In the genomic region with DNA sequence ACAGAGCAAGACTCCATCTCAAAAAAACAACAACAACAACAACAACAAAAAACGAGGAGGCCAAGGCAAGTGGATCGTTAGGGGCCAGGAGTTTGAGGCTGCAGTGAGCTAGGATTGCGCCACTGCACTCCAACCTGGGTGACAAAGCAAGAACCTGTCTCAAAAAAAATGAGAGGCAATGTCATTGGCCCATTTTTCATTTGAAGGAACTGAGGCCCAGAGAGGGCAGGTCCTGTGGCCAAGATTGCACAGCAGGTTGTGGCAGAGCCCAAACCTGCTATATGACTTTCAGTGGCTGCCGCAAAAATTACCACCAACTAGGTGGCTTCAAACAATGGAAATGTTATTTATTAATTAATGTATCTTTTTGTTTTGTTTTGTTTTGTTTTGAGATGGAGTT, we compare ENCODE assay signal across 17 cellular contexts. TPM values are rescaled to one million over a fixed set of nuclear protein-coding genes. Genes with fewer than 3 reads are reported as not detected.
DNase-seq lines count a peak whose midpoint lies in the region; ATAC-seq, FAIRE-seq and TF ChIP-seq lines count a peak whose summit lies in the region.
"Had no signal": no experiment of that assay in that cellular context is flagged by ENCODE, and none has a peak within 500 bp of the region (broad histone marks: within the 10 kb centered on the region; RNA-seq: fewer than 3 reads in every experiment).

No MANE protein-coding gene starts in this region.

- TF ChIP-seq CTCF in HepG2 (CRISPR knock-in tag; IDR thresholded peaks at IDR 0.05) (no peak), right lobe of liver (IDR thresholded peaks at IDR 0.05) (no peak)

- no peak for FAIRE-seq in HepG2 (lab: Jason Lieb, UNC)
- FAIRE-seq: A204.1, GM12892, GM18507, RCC 7860 had no signal

- H3K27me3 ChIP-seq in HepG2 (ENCODE audit: control insufficient read depth in 1 of 2, insufficient read depth in 2 of 2, low read length in 2 of 2) (no peaks in the 10 kb centered on the region; a peak in 1 of 5 replicates), right lobe of liver (no peaks in the 10 kb centered on the region), neuronal stem cell (ENCODE audit: control insufficient read depth in 3 of 3, insufficient read depth in 3 of 3, low read depth in 1 of 3, low read length in 3 of 3) (no peaks in the 10 kb centered on the region)

- BruUV-seq in HepG2 (replicated peaks; lab: Mats Ljungman, UMichigan): no TSS peak

- H3K9ac ChIP-seq in HepG2 (ENCODE audit: insufficient read depth, low read depth, low read length) (no peak overlapping the region), neuronal stem cell (ENCODE audit: low read depth, low read length, poor library complexity) (no peak overlapping the region)
- H3K9ac ChIP-seq: GM23248, SK-N-SH had no signal

- H3K79me1 ChIP-seq in neuronal stem cell (ENCODE audit: low read depth, low read length): peaks cover 9% of the 10 kb centered on the region

- H2AFZ ChIP-seq in HepG2 (ENCODE audit: low read length) (no peak overlapping the region), neuronal stem cell (ENCODE audit: low read length) (no peak overlapping the region)
- H2AFZ ChIP-seq: GM23248 had no signal

- H4K20me1 ChIP-seq in HepG2 (ENCODE audit: insufficient read depth, low read length): 0 out of 2 replicates have a peak, but pooled peaks cover 11% of the 10 kb centered on the region

- in situ Hi-C loops in HepG2 (cut with HindIII; ENCODE audit: extremely low pct_ligation_motif_present, low pct_unique_long_range_greater_than_20kb): no loop called here

- no peak overlapping the region for H2BK15ac ChIP-seq in neuronal stem cell (ENCODE audit: low read length)

- no peak overlapping the region for H2AK5ac ChIP-seq in neuronal stem cell (ENCODE audit: low read depth, low read length)

- no peak overlapping the region for H3K14ac ChIP-seq in neuronal stem cell (ENCODE audit: low read length)

- H4K91ac ChIP-seq in neuronal stem cell (ENCODE audit: low read depth, low read length, poor library complexity): no peak overlapping the region

- POLR2A ChIA-PET in HepG2 (lab: Yijun Ruan, JAX): no interaction called here

- 94% methylated on average over 4 of the region's 4 CpGs for WGBS in HepG2 (ENCODE audit: low lambda C conversion rate)
- WGBS in right lobe of liver (ENCODE audit: insufficient coverage, low coverage, low lambda C conversion rate, missing lambda C conversion rate): 58% methylated on average over 4 of the region's 4 CpGs
- WGBS in neuronal stem cell (ENCODE audit: extremely low coverage in 2 of 2, insufficient read length in 2 of 2, insufficient replicate concordance in 1 of 2), 2 donors: no CpG with 5 or more reads among the region's 4 CpGs

- H3K18ac ChIP-seq in neuronal stem cell (ENCODE audit: low read length): no peak overlapping the region

- TF ChIP-seq POLR2A in HepG2 (IDR thresholded peaks at IDR 0.05; ENCODE audit: insufficient read depth in 1 of 2, low read depth in 2 of 2, low read length in 2 of 2) (no peak), right lobe of liver (IDR thresholded peaks at IDR 0.05) (no peak)

- H3K27ac ChIP-seq in HepG2 (ENCODE audit: extremely low read length, insufficient read depth, low read length) (no peak overlapping the region), right lobe of liver (no peak overlapping the region), angular gyrus (ENCODE audit: low read depth, low read length) (peak overlapping the region; percentile 92), neuronal stem cell (replicated peaks; ENCODE audit: low read length) (peak overlapping the region; percentile 72)
- H3K27ac ChIP-seq: GM23248 had no signal

- intact Hi-C loops in HepG2 (cut with micrococcal nuclease; ENCODE audit: unreplicated experiment): no loop called here
- intact Hi-C loops in right lobe of liver (cut with DNase I): no loop called here

- no peak overlapping the region for H3K4me3 ChIP-seq in HepG2 (replicated peaks in 1 of 3; ENCODE audit: insufficient read depth in 1 of 3, low read depth in 2 of 3, low read length in 3 of 3)
- H3K4me3 ChIP-seq in right lobe of liver: no peak overlapping the region
- H3K4me3 ChIP-seq in neuronal stem cell (ENCODE audit: low read length in 2 of 2): no peak overlapping the region
- H3K4me3 ChIP-seq: GM23248, HAP-1 had no signal

- DNase-seq in HepG2 (ENCODE audit: low spot score) (no peak), right lobe of liver (no peak), neuronal stem cell (ENCODE audit: low spot score) (no peak), SW480 (ENCODE audit: low spot score) (no peak), NCI-H1436 treated with DMSO at 0.1 percent for 48 hours (lab: John Stamatoyannopoulos, UW) (no peak)
- DNase-seq: CD4-positive, alpha-beta memory T cell; GM23248; KBM-7; NCI-H187 treated with DMSO at 0.1 percent for 48 hours had no signal

- H3K4me1 ChIP-seq in HepG2 (ENCODE audit: insufficient read depth, low read length): peaks cover 44% of the 10 kb centered on the region
- H3K4me1 ChIP-seq in right lobe of liver: peaks cover 0 to 37% (median 15%) of the 10 kb centered on the region in 4 donors
- peaks cover 12 to 26% of the 10 kb centered on the region in 2 donors for H3K4me1 ChIP-seq in neuronal stem cell (ENCODE audit: control insufficient read depth in 2 of 2, insufficient read depth in 1 of 2, low read depth in 1 of 2, low read length in 2 of 2)

- TF ChIP-seq EP300 in HepG2 (IDR thresholded peaks at IDR 0.05; ENCODE audit: low read depth in 2 of 2, low read length in 2 of 2) (no peak), HepG2 (CRISPR knock-in tag; IDR thresholded peaks at IDR 0.05; ENCODE audit: borderline replicate concordance) (no peak)

- no peak for ATAC-seq in HepG2
- ATAC-seq in right lobe of liver: no peak
- ATAC-seq in HG03280 (IDR thresholded peaks at IDR 0.05; ENCODE audit: unreplicated experiment): no peak

- no peak overlapping the region for H2BK120ac ChIP-seq in neuronal stem cell (ENCODE audit: low read depth, low read length)

- H3K9me3 ChIP-seq in HepG2 (ENCODE audit: low read length) (no peaks in the 10 kb centered on the region), right lobe of liver (no peaks in the 10 kb centered on the region), neuronal stem cell (replicated peaks in 1 of 2; ENCODE audit: control insufficient read depth in 2 of 2, insufficient read depth in 1 of 2, low read depth in 1 of 2, low read length in 2 of 2) (no peaks in the 10 kb centered on the region)
- H3K9me3 ChIP-seq: HAP-1, SK-N-SH had no signal

- H4K8ac ChIP-seq in neuronal stem cell (ENCODE audit: low read depth, low read length): no peak overlapping the region

- peaks cover 23 to 36% of the 10 kb centered on the region in 2 experiments for H3K36me3 ChIP-seq in HepG2 (replicated peaks in 1 of 2; ENCODE audit: control insufficient read depth in 1 of 2, insufficient read depth in 2 of 2, low read length in 2 of 2)
- H3K36me3 ChIP-seq in right lobe of liver: peaks cover 0 to 17% (median 5%) of the 10 kb centered on the region in 4 donors
- H3K36me3 ChIP-seq in neuronal stem cell (replicated peaks in 1 of 2; ENCODE audit: control insufficient read depth in 2 of 2, insufficient read depth in 2 of 2, low read length in 2 of 2): peaks cover 35 to 45% of the 10 kb centered on the region in 2 donors

- H2BK5ac ChIP-seq in neuronal stem cell (ENCODE audit: low read length): no peak overlapping the region

- H3K4me2 ChIP-seq in HepG2 (ENCODE audit: low read depth, low read length): no peak overlapping the region
- H3K4me2 ChIP-seq in neuronal stem cell (ENCODE audit: insufficient read depth, low read length, poor library complexity, severe bottlenecking): no peak overlapping the region

- H3K79me2 ChIP-seq in HepG2 (ENCODE audit: insufficient read depth, low read length): peaks cover 16% of the 10 kb centered on the region

- H2BK12ac ChIP-seq in neuronal stem cell (ENCODE audit: low read length): no peak overlapping the region

- TF ChIP-seq RAD21 in HepG2 (CRISPR knock-in tag; IDR thresholded peaks at IDR 0.05): no peak

- no peak overlapping the region for H3K23ac ChIP-seq in neuronal stem cell (ENCODE audit: low read depth, low read length, poor library complexity)

- CTCF ChIA-PET in HepG2 (lab: Yijun Ruan, JAX; ENCODE audit: low intra/inter-chr PET ratio, low total read pairs): no interaction called here

- H3K4ac ChIP-seq in neuronal stem cell (ENCODE audit: low read length): no peak overlapping the region

RNA-seq across cellular contexts. Expression of a gene that starts 5.5 kb away (rescaled TPM):
- total RNA-seq in HepG2 (2016; rRNA removed; fragmentation: Illumina TruSeq; extraction: Trizol) (15.8 and 25.3 TPM in 2 replicates), right lobe of liver (10 to 100 TPM; 11.1 to 21.4 (median 14.6) TPM)
- total RNA-seq in HepG2 (2016; cell fraction: cytosol; rRNA removed; fragmentation: Illumina TruSeq; extraction: Trizol; ENCODE audit: low read depth): 13.7 and 16.1 TPM in 2 replicates
- 12.5 and 18.3 TPM in 2 replicates for total RNA-seq in HepG2 (2016; cell fraction: insoluble cytoplasmic fraction; rRNA removed; fragmentation: Illumina TruSeq; extraction: Trizol)
- 33.3 and 40.2 TPM in 2 replicates for total RNA-seq in HepG2 (2016; cell fraction: membrane; rRNA removed; fragmentation: Illumina TruSeq; extraction: Trizol)
- 14.5 and 18.4 TPM in 2 replicates for total RNA-seq in HepG2 (2016; cell fraction: nucleus; rRNA removed; fragmentation: Illumina TruSeq; extraction: Trizol)
- polyA plus RNA-seq in HepG2 (2011; rRNA removed): 18.6 and 27.2 TPM in 2 replicates
- 17.0 and 21.2 TPM in 2 replicates for polyA plus RNA-seq in HepG2 (2011; cell fraction: cytosol; rRNA removed)
- 35.7 and 42.1 TPM in 2 replicates for polyA plus RNA-seq in HepG2 (2011; cell fraction: nucleus; rRNA removed)
- polyA plus RNA-seq in HepG2 (2012): 39.2 and 39.3 TPM in 2 replicates
- 8.4 and 11.9 TPM in 2 replicates for polyA plus RNA-seq in HepG2 (2016; cell fraction: cytosol; fragmentation: Illumina TruSeq; extraction: Trizol; ENCODE audit: low read depth)
- 30.5 and 42.6 TPM in 2 replicates for polyA plus RNA-seq in HepG2 (2016; cell fraction: insoluble cytoplasmic fraction; fragmentation: Illumina TruSeq; extraction: Trizol; ENCODE audit: low read depth)
- polyA plus RNA-seq in HepG2 (2016; cell fraction: membrane; fragmentation: Illumina TruSeq; extraction: Trizol; ENCODE audit: low read depth): 46.8 and 48.0 TPM in 2 replicates
- polyA plus RNA-seq in HepG2 (2016; cell fraction: nucleus; fragmentation: Illumina TruSeq; extraction: Trizol; ENCODE audit: insufficient read depth, low read depth): 60.8 and 65.6 TPM in 2 replicates
- polyA minus RNA-seq in HepG2 (2011; rRNA and poly(A)+ RNA removed; ENCODE audit: low replicate concordance): 18.1 and 22.4 TPM in 2 replicates
- polyA minus RNA-seq in HepG2 (2011; cell fraction: cytosol; rRNA and poly(A)+ RNA removed): 12.0 and 21.3 TPM in 2 replicates
- 12.7 and 19.6 TPM in 2 replicates for polyA minus RNA-seq in HepG2 (2011; cell fraction: nucleus; rRNA and poly(A)+ RNA removed)
- polyA plus RNA-seq in neuronal stem cell (2013, experiment 1 of 2): 52.3 TPM
- 51.8 TPM for polyA plus RNA-seq in neuronal stem cell (2013, experiment 2 of 2)

RNA-seq across cellular contexts. Expression of a gene that starts 15.1 kb away (rescaled TPM):
- total RNA-seq in HepG2 (2016; rRNA removed; fragmentation: Illumina TruSeq; extraction: Trizol) (41.2 and 79.4 TPM in 2 replicates), right lobe of liver (100 to 1,000 TPM in 3 of 6 experiments, 10 to 100 TPM in 3; 54.0 to 205 (median 91.8) TPM)
- total RNA-seq in HepG2 (2016; cell fraction: cytosol; rRNA removed; fragmentation: Illumina TruSeq; extraction: Trizol; ENCODE audit: low read depth): 49.8 and 56.5 TPM in 2 replicates
- 39.1 and 76.9 TPM in 2 replicates for total RNA-seq in HepG2 (2016; cell fraction: insoluble cytoplasmic fraction; rRNA removed; fragmentation: Illumina TruSeq; extraction: Trizol)
- total RNA-seq in HepG2 (2016; cell fraction: membrane; rRNA removed; fragmentation: Illumina TruSeq; extraction: Trizol): 32.9 and 35.3 TPM in 2 replicates
- 62.2 and 72.4 TPM in 2 replicates for total RNA-seq in HepG2 (2016; cell fraction: nucleus; rRNA removed; fragmentation: Illumina TruSeq; extraction: Trizol)
- 24.7 and 25.0 TPM in 2 replicates for polyA plus RNA-seq in HepG2 (2011; rRNA removed)
- polyA plus RNA-seq in HepG2 (2011; cell fraction: cytosol; rRNA removed): 33.2 and 51.0 TPM in 2 replicates
- polyA plus RNA-seq in HepG2 (2011; cell fraction: nucleus; rRNA removed): 13.2 and 16.2 TPM in 2 replicates
- polyA plus RNA-seq in HepG2 (2012): 13.8 and 14.8 TPM in 2 replicates
- 68.0 and 80.0 TPM in 2 replicates for polyA plus RNA-seq in HepG2 (2016; cell fraction: cytosol; fragmentation: Illumina TruSeq; extraction: Trizol; ENCODE audit: low read depth)
- 46.2 and 52.2 TPM in 2 replicates for polyA plus RNA-seq in HepG2 (2016; cell fraction: insoluble cytoplasmic fraction; fragmentation: Illumina TruSeq; extraction: Trizol; ENCODE audit: low read depth)
- 28.9 and 31.1 TPM in 2 replicates for polyA plus RNA-seq in HepG2 (2016; cell fraction: membrane; fragmentation: Illumina TruSeq; extraction: Trizol; ENCODE audit: low read depth)
- polyA plus RNA-seq in HepG2 (2016; cell fraction: nucleus; fragmentation: Illumina TruSeq; extraction: Trizol; ENCODE audit: insufficient read depth, low read depth): 133 TPM in 2 replicates
- 49.7 and 255 TPM in 2 replicates for polyA minus RNA-seq in HepG2 (2011; rRNA and poly(A)+ RNA removed; ENCODE audit: low replicate concordance)
- polyA minus RNA-seq in HepG2 (2011; cell fraction: cytosol; rRNA and poly(A)+ RNA removed): 11.2 and 23.9 TPM in 2 replicates
- 3.7 and 4.4 TPM in 2 replicates for polyA minus RNA-seq in HepG2 (2011; cell fraction: nucleus; rRNA and poly(A)+ RNA removed)
- 0.79 TPM for polyA plus RNA-seq in neuronal stem cell (2013, experiment 1 of 2)
- polyA plus RNA-seq in neuronal stem cell (2013, experiment 2 of 2): 0.73 TPM

RNA-seq across cellular contexts. Expression of a gene that starts 34.5 kb away (rescaled TPM):
- total RNA-seq in HepG2 (2016; rRNA removed; fragmentation: Illumina TruSeq; extraction: Trizol) (13.0 and 16.7 TPM in 2 replicates), right lobe of liver (10 to 100 TPM in 2 of 6 experiments, 1 to 10 TPM in 4; 6.5 to 26.4 (median 7.5) TPM)
- total RNA-seq in HepG2 (2016; cell fraction: cytosol; rRNA removed; fragmentation: Illumina TruSeq; extraction: Trizol; ENCODE audit: low read depth): 5.8 and 6.2 TPM in 2 replicates
- total RNA-seq in HepG2 (2016; cell fraction: insoluble cytoplasmic fraction; rRNA removed; fragmentation: Illumina TruSeq; extraction: Trizol): 13.4 and 17.8 TPM in 2 replicates
- 8.3 and 11.1 TPM in 2 replicates for total RNA-seq in HepG2 (2016; cell fraction: membrane; rRNA removed; fragmentation: Illumina TruSeq; extraction: Trizol)
- 9.2 and 11.2 TPM in 2 replicates for total RNA-seq in HepG2 (2016; cell fraction: nucleus; rRNA removed; fragmentation: Illumina TruSeq; extraction: Trizol)
- polyA plus RNA-seq in HepG2 (2011; rRNA removed): 12.4 and 13.6 TPM in 2 replicates
- polyA plus RNA-seq in HepG2 (2011; cell fraction: cytosol; rRNA removed): 8.7 and 13.2 TPM in 2 replicates
- polyA plus RNA-seq in HepG2 (2011; cell fraction: nucleus; rRNA removed): 5.8 and 6.4 TPM in 2 replicates
- polyA plus RNA-seq in HepG2 (2012): 6.0 and 9.4 TPM in 2 replicates
- 7.8 and 8.4 TPM in 2 replicates for polyA plus RNA-seq in HepG2 (2016; cell fraction: cytosol; fragmentation: Illumina TruSeq; extraction: Trizol; ENCODE audit: low read depth)
- polyA plus RNA-seq in HepG2 (2016; cell fraction: insoluble cytoplasmic fraction; fragmentation: Illumina TruSeq; extraction: Trizol; ENCODE audit: low read depth): 21.7 TPM in 2 replicates
- polyA plus RNA-seq in HepG2 (2016; cell fraction: membrane; fragmentation: Illumina TruSeq; extraction: Trizol; ENCODE audit: low read depth): 9.2 and 11.9 TPM in 2 replicates
- polyA plus RNA-seq in HepG2 (2016; cell fraction: nucleus; fragmentation: Illumina TruSeq; extraction: Trizol; ENCODE audit: insufficient read depth, low read depth): 27.8 and 29.4 TPM in 2 replicates
- 22.3 and 69.9 TPM in 2 replicates for polyA minus RNA-seq in HepG2 (2011; rRNA and poly(A)+ RNA removed; ENCODE audit: low replicate concordance)
- 3.4 and 4.1 TPM in 2 replicates for polyA minus RNA-seq in HepG2 (2011; cell fraction: cytosol; rRNA and poly(A)+ RNA removed)
- 2.5 and 3.7 TPM in 2 replicates for polyA minus RNA-seq in HepG2 (2011; cell fraction: nucleus; rRNA and poly(A)+ RNA removed)
- polyA plus RNA-seq in neuronal stem cell (2013, experiment 1 of 2): 21.4 TPM
- 20.5 TPM for polyA plus RNA-seq in neuronal stem cell (2013, experiment 2 of 2)

RNA-seq across cellular contexts. Expression of a gene that starts 45.4 kb away (rescaled TPM):
- 0.53 and 0.58 TPM in 2 replicates for total RNA-seq in HepG2 (2016; rRNA removed; fragmentation: Illumina TruSeq; extraction: Trizol)
- total RNA-seq in HepG2 (2016; cell fraction: cytosol; rRNA removed; fragmentation: Illumina TruSeq; extraction: Trizol; ENCODE audit: low read depth): 1.5 and 2.4 TPM in 2 replicates
- 0.61 and 1.2 TPM in 2 replicates for total RNA-seq in HepG2 (2016; cell fraction: insoluble cytoplasmic fraction; rRNA removed; fragmentation: Illumina TruSeq; extraction: Trizol)
- total RNA-seq in HepG2 (2016; cell fraction: membrane; rRNA removed; fragmentation: Illumina TruSeq; extraction: Trizol): 1.4 and 1.8 TPM in 2 replicates
- total RNA-seq in HepG2 (2016; cell fraction: nucleus; rRNA removed; fragmentation: Illumina TruSeq; extraction: Trizol): 1.0 and 1.4 TPM in 2 replicates
- polyA plus RNA-seq in HepG2 (2011; rRNA removed): 0.95 and 0.98 TPM in 2 replicates
- 1.4 TPM in 2 replicates for polyA plus RNA-seq in HepG2 (2011; cell fraction: cytosol; rRNA removed)
- polyA plus RNA-seq in HepG2 (2011; cell fraction: nucleus; rRNA removed): 2.7 and 3.2 TPM in 2 replicates
- 1.8 and 2.1 TPM in 2 replicates for polyA plus RNA-seq in HepG2 (2012)
- 0.90 and 0.94 TPM in 2 replicates for polyA plus RNA-seq in HepG2 (2016; cell fraction: cytosol; fragmentation: Illumina TruSeq; extraction: Trizol; ENCODE audit: low read depth)
- 1.1 and 2.1 TPM in 2 replicates for polyA plus RNA-seq in HepG2 (2016; cell fraction: insoluble cytoplasmic fraction; fragmentation: Illumina TruSeq; extraction: Trizol; ENCODE audit: low read depth)
- 1.1 TPM in 2 replicates for polyA plus RNA-seq in HepG2 (2016; cell fraction: membrane; fragmentation: Illumina TruSeq; extraction: Trizol; ENCODE audit: low read depth)
- 2.0 and 3.3 TPM in 2 replicates for polyA plus RNA-seq in HepG2 (2016; cell fraction: nucleus; fragmentation: Illumina TruSeq; extraction: Trizol; ENCODE audit: insufficient read depth, low read depth)
- 4.2 and 9.4 TPM in 2 replicates for polyA minus RNA-seq in HepG2 (2011; rRNA and poly(A)+ RNA removed; ENCODE audit: low replicate concordance)
- 3.9 and 4.1 TPM in 2 replicates for polyA minus RNA-seq in HepG2 (2011; cell fraction: cytosol; rRNA and poly(A)+ RNA removed)
- polyA minus RNA-seq in HepG2 (2011; cell fraction: nucleus; rRNA and poly(A)+ RNA removed): 0.64 and 1.2 TPM in 2 replicates
- total RNA-seq in right lobe of liver: 1 to 10 TPM in 3 of 6 experiments, under 1 TPM in 3; 0.81 to 2.6 (median 1.4) TPM
- polyA plus RNA-seq in neuronal stem cell (2013, experiment 1 of 2): 3.4 TPM
- 4.3 TPM for polyA plus RNA-seq in neuronal stem cell (2013, experiment 2 of 2)

Comparison
In these comparisons a context has a peak if more than half of its experiments do, and no peak if none do; other contexts are left out.
1. H3K27ac ChIP-seq: peak in angular gyrus (single experiment) and neuronal stem cell (single experiment); none in HepG2 (single experiment) and right lobe of liver (0 of 3).